ENCODE assay signal across 1 cellular context in the genomic region with DNA sequence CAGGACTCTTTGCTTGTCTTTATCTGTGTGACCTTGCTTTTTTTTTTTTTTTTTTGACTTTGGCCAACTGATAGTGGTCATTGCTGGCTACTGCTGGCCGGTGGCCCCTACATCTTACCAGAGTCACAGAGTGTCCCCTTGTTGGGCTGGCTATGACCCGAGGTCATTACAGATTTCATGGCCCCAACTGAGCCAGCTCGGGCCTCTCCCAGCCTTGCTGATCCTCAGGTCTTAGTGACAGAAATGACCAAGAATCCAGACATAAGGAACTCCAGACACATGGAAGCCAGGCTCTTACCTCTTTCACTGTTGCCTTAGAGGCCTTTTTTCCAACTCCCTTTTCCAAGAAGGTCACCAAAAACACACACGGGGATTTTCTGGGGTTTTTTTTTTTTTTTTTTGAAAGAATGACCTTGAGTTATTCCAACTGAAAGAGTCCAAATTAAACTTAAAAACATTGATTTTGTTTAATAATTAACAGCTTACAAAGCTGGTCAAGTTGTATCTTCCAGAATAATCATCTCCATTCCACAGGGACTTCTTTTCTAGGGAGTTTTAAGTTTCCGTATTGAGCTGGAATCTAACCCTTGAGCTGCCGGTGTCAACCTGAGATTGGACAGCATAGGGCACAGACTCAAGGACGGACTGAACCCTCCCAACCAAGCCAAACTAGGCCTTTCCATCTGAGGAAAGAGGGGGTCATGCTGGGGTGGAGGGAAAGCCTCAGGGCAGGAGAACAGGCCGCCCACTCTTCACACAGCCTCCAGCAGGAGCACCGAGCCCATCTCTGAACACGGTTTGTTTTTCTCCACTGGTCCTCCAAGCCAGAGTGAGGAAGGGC.
TF ChIP-seq lines count a peak whose summit lies in the region.

No MANE protein-coding gene starts in this region.

TF ChIP-seq in HepG2, 621 proteins besides CTCF, POLR2A, EP300 and RAD21 (continues in another document):
- no peak for TF ChIP-seq EHMT2 (IDR thresholded peaks at IDR 0.05; ENCODE audit: borderline replicate concordance, low read depth, low read length)
- TF ChIP-seq, protein P1, sequence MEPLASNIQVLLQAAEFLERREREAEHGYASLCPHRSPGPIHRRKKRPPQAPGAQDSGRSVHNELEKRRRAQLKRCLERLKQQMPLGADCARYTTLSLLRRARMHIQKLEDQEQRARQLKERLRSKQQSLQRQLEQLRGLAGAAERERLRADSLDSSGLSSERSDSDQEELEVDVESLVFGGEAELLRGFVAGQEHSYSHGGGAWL (CRISPR knock-in tag; IDR thresholded peaks at IDR 0.05), result no peak
- TF ChIP-seq ZNF644 (CRISPR knock-in tag; IDR thresholded peaks at IDR 0.05; ENCODE audit: low read depth), result 0 out of 2 replicates have a peak, but pooled peaks have one; percentile 27
- TF ChIP-seq ZNF549 (CRISPR knock-in tag; IDR thresholded peaks at IDR 0.05), result no peak
- TF ChIP-seq POGZ (CRISPR knock-in tag; IDR thresholded peaks at IDR 0.05), result no peak
- TF ChIP-seq, protein P2, sequence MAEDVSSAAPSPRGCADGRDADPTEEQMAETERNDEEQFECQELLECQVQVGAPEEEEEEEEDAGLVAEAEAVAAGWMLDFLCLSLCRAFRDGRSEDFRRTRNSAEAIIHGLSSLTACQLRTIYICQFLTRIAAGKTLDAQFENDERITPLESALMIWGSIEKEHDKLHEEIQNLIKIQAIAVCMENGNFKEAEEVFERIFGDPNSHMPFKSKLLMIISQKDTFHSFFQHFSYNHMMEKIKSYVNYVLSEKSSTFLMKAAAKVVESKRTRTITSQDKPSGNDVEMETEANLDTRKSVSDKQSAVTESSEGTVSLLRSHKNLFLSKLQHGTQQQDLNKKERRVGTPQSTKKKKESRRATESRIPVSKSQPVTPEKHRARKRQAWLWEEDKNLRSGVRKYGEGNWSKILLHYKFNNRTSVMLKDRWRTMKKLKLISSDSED (CRISPR knock-in tag; IDR thresholded peaks at IDR 0.05), result no peak
- TF ChIP-seq, protein P3, sequence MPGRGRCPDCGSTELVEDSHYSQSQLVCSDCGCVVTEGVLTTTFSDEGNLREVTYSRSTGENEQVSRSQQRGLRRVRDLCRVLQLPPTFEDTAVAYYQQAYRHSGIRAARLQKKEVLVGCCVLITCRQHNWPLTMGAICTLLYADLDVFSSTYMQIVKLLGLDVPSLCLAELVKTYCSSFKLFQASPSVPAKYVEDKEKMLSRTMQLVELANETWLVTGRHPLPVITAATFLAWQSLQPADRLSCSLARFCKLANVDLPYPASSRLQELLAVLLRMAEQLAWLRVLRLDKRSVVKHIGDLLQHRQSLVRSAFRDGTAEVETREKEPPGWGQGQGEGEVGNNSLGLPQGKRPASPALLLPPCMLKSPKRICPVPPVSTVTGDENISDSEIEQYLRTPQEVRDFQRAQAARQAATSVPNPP (CRISPR knock-in tag; IDR thresholded peaks at IDR 0.05), result no peak
- no peak for TF ChIP-seq ZNF10 (CRISPR knock-in tag; IDR thresholded peaks at IDR 0.05; ENCODE audit: borderline replicate concordance, low read depth)
- TF ChIP-seq FOXA3 (CRISPR knock-in tag; IDR thresholded peaks at IDR 0.05), result no peak
- TF ChIP-seq HNRNPUL1 (IDR thresholded peaks at IDR 0.05; ENCODE audit: low read depth, low read length), result no peak
- no peak for TF ChIP-seq RFXAP (CRISPR knock-in tag; IDR thresholded peaks at IDR 0.05; ENCODE audit: borderline replicate concordance)
- 0 out of 2 replicates have a peak, but pooled peaks have one; percentile 37 for TF ChIP-seq GATAD2A (CRISPR knock-in tag; IDR thresholded peaks at IDR 0.05)
- no peak for TF ChIP-seq ZNF143 (CRISPR knock-in tag; IDR thresholded peaks at IDR 0.05)
- TF ChIP-seq, protein P4, sequence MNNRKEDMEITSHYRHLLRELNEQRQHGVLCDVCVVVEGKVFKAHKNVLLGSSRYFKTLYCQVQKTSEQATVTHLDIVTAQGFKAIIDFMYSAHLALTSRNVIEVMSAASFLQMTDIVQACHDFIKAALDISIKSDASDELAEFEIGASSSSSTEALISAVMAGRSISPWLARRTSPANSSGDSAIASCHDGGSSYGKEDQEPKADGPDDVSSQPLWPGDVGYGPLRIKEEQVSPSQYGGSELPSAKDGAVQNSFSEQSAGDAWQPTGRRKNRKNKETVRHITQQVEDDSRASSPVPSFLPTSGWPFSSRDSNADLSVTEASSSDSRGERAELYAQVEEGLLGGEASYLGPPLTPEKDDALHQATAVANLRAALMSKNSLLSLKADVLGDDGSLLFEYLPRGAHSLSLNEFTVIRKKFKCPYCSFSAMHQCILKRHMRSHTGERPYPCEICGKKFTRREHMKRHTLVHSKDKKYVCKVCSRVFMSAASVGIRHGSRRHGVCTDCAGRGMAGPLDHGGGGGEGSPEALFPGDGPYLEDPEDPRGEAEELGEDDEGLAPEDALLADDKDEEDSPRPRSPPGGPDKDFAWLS (CRISPR knock-in tag; IDR thresholded peaks at IDR 0.05; ENCODE audit: borderline replicate concordance), result 0 out of 2 replicates have a peak, but pooled peaks have one; percentile 41
- TF ChIP-seq ZNF674 (CRISPR knock-in tag; IDR thresholded peaks at IDR 0.05; ENCODE audit: low read depth), result no peak
- TF ChIP-seq MAFK (conservative IDR thresholded peaks at IDR 0.05 in 1 of 2, IDR thresholded peaks at IDR 0.05 in 1 of 2; ENCODE audit: low read length in 2 of 2), result no peak
- TF ChIP-seq TP53 (CRISPR knock-in tag; conservative IDR thresholded peaks at IDR 0.05), result no peak
- TF ChIP-seq, protein P5, sequence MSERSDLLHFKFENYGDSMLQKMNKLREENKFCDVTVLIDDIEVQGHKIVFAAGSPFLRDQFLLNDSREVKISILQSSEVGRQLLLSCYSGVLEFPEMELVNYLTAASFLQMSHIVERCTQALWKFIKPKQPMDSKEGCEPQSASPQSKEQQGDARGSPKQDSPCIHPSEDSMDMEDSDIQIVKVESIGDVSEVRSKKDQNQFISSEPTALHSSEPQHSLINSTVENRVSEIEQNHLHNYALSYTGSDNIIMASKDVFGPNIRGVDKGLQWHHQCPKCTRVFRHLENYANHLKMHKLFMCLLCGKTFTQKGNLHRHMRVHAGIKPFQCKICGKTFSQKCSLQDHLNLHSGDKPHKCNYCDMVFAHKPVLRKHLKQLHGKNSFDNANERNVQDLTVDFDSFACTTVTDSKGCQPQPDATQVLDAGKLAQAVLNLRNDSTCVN (CRISPR knock-in tag; IDR thresholded peaks at IDR 0.05; ENCODE audit: borderline replicate concordance), result peak; percentile 52; the same call in 1 of the 2 replicates
- TF ChIP-seq KDM2A (CRISPR knock-in tag; IDR thresholded peaks at IDR 0.05; ENCODE audit: borderline replicate concordance, low read depth), result no peak
- TF ChIP-seq TOE1 (CRISPR knock-in tag; IDR thresholded peaks at IDR 0.05), result no peak
- TF ChIP-seq PPARG (CRISPR knock-in tag; conservative IDR thresholded peaks at IDR 0.05), result no peak
- TF ChIP-seq RAD51 (IDR thresholded peaks at IDR 0.05; ENCODE audit: borderline replicate concordance), result no peak
- TF ChIP-seq NFIC (IDR thresholded peaks at IDR 0.05; ENCODE audit: low read length), result no peak; the same call in 1 of the 2 replicates
- TF ChIP-seq, protein P6, sequence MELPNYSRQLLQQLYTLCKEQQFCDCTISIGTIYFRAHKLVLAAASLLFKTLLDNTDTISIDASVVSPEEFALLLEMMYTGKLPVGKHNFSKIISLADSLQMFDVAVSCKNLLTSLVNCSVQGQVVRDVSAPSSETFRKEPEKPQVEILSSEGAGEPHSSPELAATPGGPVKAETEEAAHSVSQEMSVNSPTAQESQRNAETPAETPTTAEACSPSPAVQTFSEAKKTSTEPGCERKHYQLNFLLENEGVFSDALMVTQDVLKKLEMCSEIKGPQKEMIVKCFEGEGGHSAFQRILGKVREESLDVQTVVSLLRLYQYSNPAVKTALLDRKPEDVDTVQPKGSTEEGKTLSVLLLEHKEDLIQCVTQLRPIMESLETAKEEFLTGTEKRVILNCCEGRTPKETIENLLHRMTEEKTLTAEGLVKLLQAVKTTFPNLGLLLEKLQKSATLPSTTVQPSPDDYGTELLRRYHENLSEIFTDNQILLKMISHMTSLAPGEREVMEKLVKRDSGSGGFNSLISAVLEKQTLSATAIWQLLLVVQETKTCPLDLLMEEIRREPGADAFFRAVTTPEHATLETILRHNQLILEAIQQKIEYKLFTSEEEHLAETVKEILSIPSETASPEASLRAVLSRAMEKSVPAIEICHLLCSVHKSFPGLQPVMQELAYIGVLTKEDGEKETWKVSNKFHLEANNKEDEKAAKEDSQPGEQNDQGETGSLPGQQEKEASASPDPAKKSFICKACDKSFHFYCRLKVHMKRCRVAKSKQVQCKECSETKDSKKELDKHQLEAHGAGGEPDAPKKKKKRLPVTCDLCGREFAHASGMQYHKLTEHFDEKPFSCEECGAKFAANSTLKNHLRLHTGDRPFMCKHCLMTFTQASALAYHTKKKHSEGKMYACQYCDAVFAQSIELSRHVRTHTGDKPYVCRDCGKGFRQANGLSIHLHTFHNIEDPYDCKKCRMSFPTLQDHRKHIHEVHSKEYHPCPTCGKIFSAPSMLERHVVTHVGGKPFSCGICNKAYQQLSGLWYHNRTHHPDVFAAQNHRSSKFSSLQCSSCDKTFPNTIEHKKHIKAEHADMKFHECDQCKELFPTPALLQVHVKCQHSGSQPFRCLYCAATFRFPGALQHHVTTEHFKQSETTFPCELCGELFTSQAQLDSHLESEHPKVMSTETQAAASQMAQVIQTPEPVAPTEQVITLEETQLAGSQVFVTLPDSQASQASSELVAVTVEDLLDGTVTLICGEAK (IDR thresholded peaks at IDR 0.05), result no peak
- TF ChIP-seq, protein P6 (CRISPR knock-in tag; IDR thresholded peaks at IDR 0.05), result no peak; the same call in 1 of the 2 replicates
- no peak for TF ChIP-seq ZSCAN22 (CRISPR knock-in tag; IDR thresholded peaks at IDR 0.05)
- TF ChIP-seq, protein P7, sequence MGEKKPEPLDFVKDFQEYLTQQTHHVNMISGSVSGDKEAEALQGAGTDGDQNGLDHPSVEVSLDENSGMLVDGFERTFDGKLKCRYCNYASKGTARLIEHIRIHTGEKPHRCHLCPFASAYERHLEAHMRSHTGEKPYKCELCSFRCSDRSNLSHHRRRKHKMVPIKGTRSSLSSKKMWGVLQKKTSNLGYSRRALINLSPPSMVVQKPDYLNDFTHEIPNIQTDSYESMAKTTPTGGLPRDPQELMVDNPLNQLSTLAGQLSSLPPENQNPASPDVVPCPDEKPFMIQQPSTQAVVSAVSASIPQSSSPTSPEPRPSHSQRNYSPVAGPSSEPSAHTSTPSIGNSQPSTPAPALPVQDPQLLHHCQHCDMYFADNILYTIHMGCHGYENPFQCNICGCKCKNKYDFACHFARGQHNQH (CRISPR knock-in tag; IDR thresholded peaks at IDR 0.05), result 0 out of 2 replicates have a peak, but pooled peaks have one; percentile 11
- TF ChIP-seq, protein P8, sequence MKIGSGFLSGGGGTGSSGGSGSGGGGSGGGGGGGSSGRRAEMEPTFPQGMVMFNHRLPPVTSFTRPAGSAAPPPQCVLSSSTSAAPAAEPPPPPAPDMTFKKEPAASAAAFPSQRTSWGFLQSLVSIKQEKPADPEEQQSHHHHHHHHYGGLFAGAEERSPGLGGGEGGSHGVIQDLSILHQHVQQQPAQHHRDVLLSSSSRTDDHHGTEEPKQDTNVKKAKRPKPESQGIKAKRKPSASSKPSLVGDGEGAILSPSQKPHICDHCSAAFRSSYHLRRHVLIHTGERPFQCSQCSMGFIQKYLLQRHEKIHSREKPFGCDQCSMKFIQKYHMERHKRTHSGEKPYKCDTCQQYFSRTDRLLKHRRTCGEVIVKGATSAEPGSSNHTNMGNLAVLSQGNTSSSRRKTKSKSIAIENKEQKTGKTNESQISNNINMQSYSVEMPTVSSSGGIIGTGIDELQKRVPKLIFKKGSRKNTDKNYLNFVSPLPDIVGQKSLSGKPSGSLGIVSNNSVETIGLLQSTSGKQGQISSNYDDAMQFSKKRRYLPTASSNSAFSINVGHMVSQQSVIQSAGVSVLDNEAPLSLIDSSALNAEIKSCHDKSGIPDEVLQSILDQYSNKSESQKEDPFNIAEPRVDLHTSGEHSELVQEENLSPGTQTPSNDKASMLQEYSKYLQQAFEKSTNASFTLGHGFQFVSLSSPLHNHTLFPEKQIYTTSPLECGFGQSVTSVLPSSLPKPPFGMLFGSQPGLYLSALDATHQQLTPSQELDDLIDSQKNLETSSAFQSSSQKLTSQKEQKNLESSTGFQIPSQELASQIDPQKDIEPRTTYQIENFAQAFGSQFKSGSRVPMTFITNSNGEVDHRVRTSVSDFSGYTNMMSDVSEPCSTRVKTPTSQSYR (CRISPR knock-in tag; IDR thresholded peaks at IDR 0.05; ENCODE audit: borderline replicate concordance), result no peak
- TF ChIP-seq ZNF224 (CRISPR knock-in tag; IDR thresholded peaks at IDR 0.05), result no peak
- TF ChIP-seq SYNCRIP (IDR thresholded peaks at IDR 0.05; ENCODE audit: insufficient read depth, low read depth, low read length), result no peak
- TF ChIP-seq FOSL1 (CRISPR knock-in tag; IDR thresholded peaks at IDR 0.05; ENCODE audit: borderline replicate concordance), result no peak
- no peak for TF ChIP-seq ZNF546 (CRISPR knock-in tag; conservative IDR thresholded peaks at IDR 0.05)
- TF ChIP-seq ZNF264 (CRISPR knock-in tag; IDR thresholded peaks at IDR 0.05), result peak; percentile 92; the same call in 1 of the 2 replicates
- TF ChIP-seq RXRB (CRISPR knock-in tag; IDR thresholded peaks at IDR 0.05; ENCODE audit: borderline replicate concordance), result no peak
- no peak for TF ChIP-seq HES4 (CRISPR knock-in tag; IDR thresholded peaks at IDR 0.05; ENCODE audit: borderline replicate concordance)
